ENCODE assay signal across 21 cellular contexts in genomic region chrX:10676239-10676971, GRCh38. TPM values are rescaled to one million over a fixed set of nuclear protein-coding genes. Genes with fewer than 3 reads are reported as not detected.
DNase-seq lines count a peak whose midpoint lies in the region; ATAC-seq and TF ChIP-seq lines count a peak whose summit lies in the region.
"Had no signal": no experiment of that assay in that cellular context is flagged by ENCODE, and none has a peak within 500 bp of the region (broad histone marks: within the 10 kb centered on the region; RNA-seq: fewer than 3 reads in every experiment).

No MANE protein-coding gene starts in this region.

- no peak overlapping the region for H3K23ac ChIP-seq in IMR-90 (ENCODE audit: low read depth, low read length)

- H3K4me1 Mint-ChIP-seq in activated T-helper 1 cell treated with anti-CD3 and anti-CD28 coated beads, Interleukin-12 subunit alpha, Interleukin-12 subunit beta, Interleukin-2, Interleukin-4 antibody, amounts not matched to agents 30 ng/mL and 10 ng/mL and 1 ng/mL, durations not matched to agents 14 hours and 24 hours and 36 hours (ENCODE audit: low read depth) = no peaks in the 10 kb centered on the region
- H3K4me1 Mint-ChIP-seq: activated naive CD4-positive, alpha-beta T cell treated with anti-CD3 and anti-CD28 coated beads, Interleukin-2, amount 50 U/mL, for 24 hours had no signal

- H2BK20ac ChIP-seq in IMR-90 (ENCODE audit: low read depth, low read length) = no peak overlapping the region

- H3K9me3 ChIP-seq in ES-I3 (ENCODE audit: control insufficient read depth, insufficient read depth, low read length) (no peaks in the 10 kb centered on the region), IMR-90 (ENCODE audit: control insufficient read depth, insufficient read depth, low read length) (0 out of 2 replicates have a peak, but pooled peaks cover 2% of the 10 kb centered on the region), ectodermal cell (ENCODE audit: control insufficient read depth, low read length) (no peaks in the 10 kb centered on the region)
- H3K9me3 ChIP-seq: ascending aorta, lower lobe of right lung, ovary, thoracic aorta had no signal

- H3K27me3 ChIP-seq in IMR-90 (ENCODE audit: control insufficient read depth, insufficient read depth, low read length) = peaks cover 7% of the 10 kb centered on the region; the same call in 1 of the 2 replicates
- H3K27me3 ChIP-seq in ectodermal cell (ENCODE audit: control insufficient read depth, insufficient read depth, low read length, poor library complexity, severe bottlenecking) = no peaks in the 10 kb centered on the region
- H3K27me3 ChIP-seq in brain microvascular endothelial cell (replicated peaks) = no peaks in the 10 kb centered on the region
- H3K27me3 ChIP-seq: ascending aorta, ovary had no signal

- no peaks in the 10 kb centered on the region for H3K36me3 Mint-ChIP-seq in activated T-helper 1 cell treated with anti-CD3 and anti-CD28 coated beads, Interleukin-12 subunit alpha, Interleukin-12 subunit beta, Interleukin-2, Interleukin-4 antibody, amounts not matched to agents 30 ng/mL and 10 ng/mL and 1 ng/mL, durations not matched to agents 14 hours and 24 hours and 36 hours (ENCODE audit: low read depth)
- H3K36me3 Mint-ChIP-seq: activated naive CD4-positive, alpha-beta T cell treated with anti-CD3 and anti-CD28 coated beads, Interleukin-2, amount 50 U/mL, for 24 hours had no signal

- no peak overlapping the region for H2BK120ac ChIP-seq in IMR-90 (ENCODE audit: low read depth, low read length)

- H3K9ac ChIP-seq in ES-I3 (ENCODE audit: low read depth, low read length) (peak overlapping the region; percentile 29; the same call in 1 of the 2 replicates), IMR-90 (ENCODE audit: low read depth, low read length) (no peak overlapping the region)

- no peak for DNase-seq in IMR-90
- peak; percentile 1 for DNase-seq in myocyte (ENCODE audit: low read depth)
- DNase-seq in activated T-helper 1 cell treated with anti-CD3 and anti-CD28 coated beads, Interleukin-12 subunit alpha, Interleukin-12 subunit beta, Interleukin-2, Interleukin-4 antibody, amounts not matched to agents 30 ng/mL and 10 ng/mL and 1 ng/mL, durations not matched to agents 14 hours and 24 hours and 36 hours (ENCODE audit: low spot score) = no peak
- DNase-seq in iPS-NIHi7 (ENCODE audit: extremely low spot score) = no peak
- DNase-seq in brain microvascular endothelial cell = no peak
- DNase-seq: activated CD4-positive, CD25-positive, alpha-beta regulatory T cell treated with anti-CD3 and anti-CD28 coated beads, Interleukin-2, amount 50 U/mL, for 72 hours; activated CD8-positive, alpha-beta memory T cell treated with anti-CD3 and anti-CD28 coated beads for 24 hours; activated T-cell treated with anti-CD3 and anti-CD28 coated beads, Interleukin-2, amount 50 U/mL, for 48 hours; GDM1; lower lobe of right lung; NCI-H526 treated with DMSO at 0.1 percent for 48 hours; ovary; SW 1271 had no signal

- CTCF ChIA-PET in IMR-90 (lab: Yijun Ruan, JAX) = no interaction called here

- H3K27ac ChIP-seq in IMR-90 (ENCODE audit: insufficient read depth, low read length) (no peak overlapping the region), ectodermal cell (ENCODE audit: insufficient read depth, low read depth, low read length, poor library complexity, severe bottlenecking) (peak overlapping the region; percentile 85), brain microvascular endothelial cell (no peak overlapping the region)
- H3K27ac ChIP-seq: ascending aorta, lower lobe of right lung, ovary, thoracic aorta had no signal

- no peak overlapping the region for H2AK9ac ChIP-seq in IMR-90 (replicated peaks; ENCODE audit: low read depth, low read length, poor library complexity)

- H2AK5ac ChIP-seq in IMR-90 (ENCODE audit: low read depth, low read length) = no peak overlapping the region

- POLR2A ChIA-PET in IMR-90 (lab: Charles Lee; ENCODE audit: unreplicated experiment) = no interaction called here

- dilution Hi-C loops in IMR-90 (cut with HindIII; ENCODE audit: low sequenced_read_pairs, unreplicated experiment) = no loop called here

- in situ Hi-C loops in IMR-90 (cut with MboI; ENCODE audit: low sequenced_read_pairs) = no loop called here
- in situ Hi-C loops in brain microvascular endothelial cell (cut with HindIII; ENCODE audit: low pct_ligation_motif_present, low sequenced_read_pairs) = no loop called here

- H3K4me1 ChIP-seq in ES-I3 (ENCODE audit: insufficient read depth, low read length) (peaks cover 31% of the 10 kb centered on the region), IMR-90 (ENCODE audit: control insufficient read depth, insufficient read depth, low read length) (peaks cover 2% of the 10 kb centered on the region; the same call in 1 of the 2 replicates), ectodermal cell (ENCODE audit: control insufficient read depth, insufficient read depth, low read length) (no peaks in the 10 kb centered on the region)
- H3K4me1 ChIP-seq: ascending aorta, lower lobe of right lung had no signal

- ATAC-seq in IMR-90 (ENCODE audit: low read depth) (no peak), GM21717 (IDR thresholded peaks at IDR 0.05; ENCODE audit: unreplicated experiment) (no peak)
- ATAC-seq: K562, lower lobe of right lung, Right ventricle myocardium inferior had no signal

- H2BK15ac ChIP-seq in IMR-90 (ENCODE audit: low read depth, low read length) = no peak overlapping the region

- H3K27me3 Mint-ChIP-seq in activated T-helper 1 cell treated with anti-CD3 and anti-CD28 coated beads, Interleukin-12 subunit alpha, Interleukin-12 subunit beta, Interleukin-2, Interleukin-4 antibody, amounts not matched to agents 30 ng/mL and 10 ng/mL and 1 ng/mL, durations not matched to agents 14 hours and 24 hours and 36 hours (ENCODE audit: insufficient read depth) = no peaks in the 10 kb centered on the region

- no peak for TF ChIP-seq POLR2A in IMR-90 (IDR thresholded peaks at IDR 0.05; ENCODE audit: low read depth, low read length)

- H3K9me1 ChIP-seq in IMR-90 (ENCODE audit: insufficient read depth, low read length) = no peaks in the 10 kb centered on the region

- no peak overlapping the region for H3K4me3 ChIP-seq in IMR-90 (ENCODE audit: insufficient read depth, low read depth, low read length)
- H3K4me3 ChIP-seq in ectodermal cell (ENCODE audit: insufficient read depth, low read depth, low read length) = peak overlapping the region; percentile 46
- H3K4me3 ChIP-seq in brain microvascular endothelial cell (ENCODE audit: low read depth, low read length) = no peak overlapping the region
- H3K4me3 ChIP-seq: ascending aorta, K562, lower lobe of right lung, ovary, thoracic aorta had no signal

- WGBS in IMR-90 (ENCODE audit: extremely low coverage in 2 of 2, insufficient read length in 1 of 2), 2 experiments = 0% methylated on average over 1 of the region's 15 CpGs; no CpG with 5 or more reads in 1 of the 2 experiments
- WGBS in ectodermal cell, 2 experiments = 29 to 34% methylated on average over 14 to 15 of the region's 15 CpGs

- no peaks in the 10 kb centered on the region for H3K9me3 Mint-ChIP-seq in activated T-helper 1 cell treated with anti-CD3 and anti-CD28 coated beads, Interleukin-12 subunit alpha, Interleukin-12 subunit beta, Interleukin-2, Interleukin-4 antibody, amounts not matched to agents 30 ng/mL and 10 ng/mL and 1 ng/mL, durations not matched to agents 14 hours and 24 hours and 36 hours
- H3K9me3 Mint-ChIP-seq: activated naive CD4-positive, alpha-beta T cell treated with anti-CD3 and anti-CD28 coated beads, Interleukin-2, amount 50 U/mL, for 24 hours had no signal

- no peak overlapping the region for H3K4ac ChIP-seq in IMR-90 (ENCODE audit: low read depth, low read length)

- H3K27ac Mint-ChIP-seq in activated T-helper 1 cell treated with anti-CD3 and anti-CD28 coated beads, Interleukin-12 subunit alpha, Interleukin-12 subunit beta, Interleukin-2, Interleukin-4 antibody, amounts not matched to agents 30 ng/mL and 10 ng/mL and 1 ng/mL, durations not matched to agents 14 hours and 24 hours and 36 hours = no peak overlapping the region
- H3K27ac Mint-ChIP-seq: activated naive CD4-positive, alpha-beta T cell treated with anti-CD3 and anti-CD28 coated beads, Interleukin-2, amount 50 U/mL, for 24 hours had no signal

- H2AFZ ChIP-seq in IMR-90 (replicated peaks; ENCODE audit: low read length, poor library complexity) = peak overlapping the region; percentile 63

- H3K79me1 ChIP-seq in IMR-90 (ENCODE audit: low read depth in 1 of 2, low read length in 2 of 2) = no peaks in the 10 kb centered on the region

- H3K56ac ChIP-seq in IMR-90 (ENCODE audit: extremely low read depth, insufficient read depth, low read length) = no peak overlapping the region

- no peak overlapping the region for H3K14ac ChIP-seq in IMR-90 (replicated peaks; ENCODE audit: low read depth, low read length)

- H3K36me3 ChIP-seq in ES-I3 (ENCODE audit: insufficient read depth, low read length) = no peaks in the 10 kb centered on the region
- no peaks in the 10 kb centered on the region for H3K36me3 ChIP-seq in IMR-90 (ENCODE audit: control insufficient read depth, insufficient read depth, low read length)
- H3K36me3 ChIP-seq in ectodermal cell (ENCODE audit: control insufficient read depth, insufficient read depth, low read length) = no peaks in the 10 kb centered on the region
- no peaks in the 10 kb centered on the region for H3K36me3 ChIP-seq in brain microvascular endothelial cell (replicated peaks)
- H3K36me3 ChIP-seq: ascending aorta, lower lobe of right lung, ovary, thoracic aorta had no signal

- intact Hi-C loops in IMR-90 (cut with micrococcal nuclease) = no loop called here
- intact Hi-C loops in activated T-helper 1 cell treated with anti-CD3 and anti-CD28 coated beads, Interleukin-12 subunit alpha, Interleukin-12 subunit beta, Interleukin-2, Interleukin-4 antibody, amounts not matched to agents 30 ng/mL and 10 ng/mL and 1 ng/mL, durations not matched to agents 14 hours and 24 hours and 36 hours (cut with micrococcal nuclease) = no loop called here

- H3K4me3 Mint-ChIP-seq in activated T-helper 1 cell treated with anti-CD3 and anti-CD28 coated beads, Interleukin-12 subunit alpha, Interleukin-12 subunit beta, Interleukin-2, Interleukin-4 antibody, amounts not matched to agents 30 ng/mL and 10 ng/mL and 1 ng/mL, durations not matched to agents 14 hours and 24 hours and 36 hours = no peak overlapping the region
- H3K4me3 Mint-ChIP-seq: activated naive CD4-positive, alpha-beta T cell treated with anti-CD3 and anti-CD28 coated beads, Interleukin-2, amount 50 U/mL, for 24 hours had no signal

- H4K20me1 ChIP-seq in IMR-90 (ENCODE audit: insufficient read depth, low read length) = no peaks in the 10 kb centered on the region

- no peak overlapping the region for H3K18ac ChIP-seq in IMR-90 (ENCODE audit: low read depth, low read length)

- peak overlapping the region; percentile 6; the same call in 1 of the 2 replicates for H3K4me2 ChIP-seq in IMR-90 (ENCODE audit: low read depth, low read length)

- no TSS peak for BruUV-seq in IMR-90 (replicated peaks; lab: Mats Ljungman, UMichigan)

- H2BK5ac ChIP-seq in IMR-90 (ENCODE audit: low read depth, low read length, poor library complexity, severe bottlenecking) = no peak overlapping the region

- no peak for TF ChIP-seq RAD21 in IMR-90 (IDR thresholded peaks at IDR 0.05; ENCODE audit: low read length)

- no peak overlapping the region for H4K91ac ChIP-seq in IMR-90 (ENCODE audit: insufficient read depth, low read depth, low read length)

- H4K8ac ChIP-seq in IMR-90 (ENCODE audit: low read depth in 2 of 2, low read length in 2 of 2) = no peak overlapping the region

- H4K5ac ChIP-seq in IMR-90 (ENCODE audit: low read depth, low read length) = no peak overlapping the region

- TF ChIP-seq CTCF in IMR-90 (conservative IDR thresholded peaks at IDR 0.05; ENCODE audit: low read depth, low read length) = no peak
- no peak for TF ChIP-seq CTCF in brain microvascular endothelial cell (IDR thresholded peaks at IDR 0.05; ENCODE audit: low read depth, low read length, missing control alignments)

RNA-seq across cellular contexts. Expression of gene MID1, which starts 56.0 kb away (rescaled TPM):
- total RNA-seq in IMR-90 (2012; rRNA removed) (63.0 and 106 TPM in 2 replicates), myocyte (11.0 and 18.4 TPM in 2 replicates)
- 36.6 and 37.2 TPM in 2 replicates for polyA plus RNA-seq in IMR-90 (2012; rRNA removed)
- polyA plus RNA-seq in IMR-90 (2012; cell fraction: cytosol; rRNA removed) = 20.5 and 31.0 TPM in 2 replicates
- polyA plus RNA-seq in IMR-90 (2012; cell fraction: nucleus; rRNA removed; ENCODE audit: low replicate concordance) = 59.5 and 115 TPM in 2 replicates
- polyA plus RNA-seq in ectodermal cell (2013, experiment 1 of 4) = 42.8 TPM
- polyA plus RNA-seq in ectodermal cell (2013, experiment 2 of 4) = 41.5 TPM
- 34.7 TPM for polyA plus RNA-seq in ectodermal cell (2013, experiment 3 of 4)
- 42.3 TPM for polyA plus RNA-seq in ectodermal cell (2013, experiment 4 of 4)
- polyA plus RNA-seq in myocyte (2012) = 4.6 TPM
- total RNA-seq in activated T-helper 1 cell treated with anti-CD3 and anti-CD28 coated beads, Interleukin-12 subunit alpha, Interleukin-12 subunit beta, Interleukin-2, Interleukin-4 antibody, amounts not matched to agents 30 ng/mL and 10 ng/mL and 1 ng/mL, durations not matched to agents 14 hours and 24 hours and 36 hours = not detected in 2 replicates

Comparison
In these comparisons a context has a peak if more than half of its experiments do, and no peak if none do; other contexts are left out.
1. RNA of gene MID1, which starts 56.0 kb away (total RNA-seq): 63.0 to 106 TPM in IMR-90 and 11.0 to 18.4 TPM in myocyte; not detected in activated T-helper 1 cell treated with anti-CD3 and anti-CD28 coated beads, Interleukin-12 subunit alpha, Interleukin-12 subunit beta, Interleukin-2, Interleukin-4 antibody, amounts not matched to agents 30 ng/mL and 10 ng/mL and 1 ng/mL, durations not matched to agents 14 hours and 24 hours and 36 hours; every median in the first group is over 10 times any median in the second.